8 cellular contexts compared by ENCODE assay signal in genomic region chrX:74133156-74133796, GRCh38.
DNase-seq lines count a peak whose midpoint lies in the region; ATAC-seq, FAIRE-seq and TF ChIP-seq lines count a peak whose summit lies in the region.

No MANE protein-coding gene starts in this region.

- no peak for TF ChIP-seq EP300 in H1 (IDR thresholded peaks at IDR 0.05; ENCODE audit: borderline replicate concordance in 1 of 2, low read depth in 2 of 2, low read length in 2 of 2)

- H3K4me2 ChIP-seq in DND-41 (ENCODE audit: insufficient read depth, low read length) (no peak overlapping the region), H1 (ENCODE audit: insufficient read depth in 1 of 2, low read depth in 2 of 2, low read length in 2 of 2) (no peak overlapping the region), mesenchymal stem cell (ENCODE audit: low read length, poor library complexity, severe bottlenecking) (no peak overlapping the region)

- no peak overlapping the region for H3K23ac ChIP-seq in H1 (ENCODE audit: insufficient read length)
- H3K23ac ChIP-seq in mesenchymal stem cell (ENCODE audit: low read length in 2 of 2), result no peak overlapping the region

- H2BK120ac ChIP-seq in H1 (replicated peaks; ENCODE audit: low read depth, low read length) (no peak overlapping the region), mesenchymal stem cell (ENCODE audit: low read depth, low read length) (no peak overlapping the region)

- no peaks in the 10 kb centered on the region for H3K9me3 ChIP-seq in DND-41 (ENCODE audit: insufficient read depth, low read length, severe bottlenecking)
- H3K9me3 ChIP-seq in H1 (ENCODE audit: insufficient read depth in 2 of 2, low read depth in 1 of 2, low read length in 1 of 2), result peaks cover 4% of the 10 kb centered on the region in 2 experiments; a peak in 1 of 4 replicates
- no peaks in the 10 kb centered on the region for H3K9me3 ChIP-seq in mesenchymal stem cell (ENCODE audit: control insufficient read depth, low read length)

- H4K20me1 ChIP-seq in DND-41 (ENCODE audit: insufficient read depth, low read length) (no peaks in the 10 kb centered on the region), H1 (replicated peaks in 1 of 2; ENCODE audit: control insufficient read depth in 1 of 2, insufficient read depth in 2 of 2, low read length in 2 of 2) (no peaks in the 10 kb centered on the region)

- H2BK15ac ChIP-seq in H1 (ENCODE audit: low read length) (no peak overlapping the region), mesenchymal stem cell (ENCODE audit: low read depth, poor library complexity, severe bottlenecking) (no peak overlapping the region)

- no peaks in the 10 kb centered on the region for H3K23me2 ChIP-seq in H1 (ENCODE audit: low read depth, low read length)

- no peaks in the 10 kb centered on the region for H3K4me1 ChIP-seq in DND-41 (ENCODE audit: insufficient read depth, low read length)
- H3K4me1 ChIP-seq in H1 (replicated peaks in 1 of 4; ENCODE audit: control insufficient read depth in 3 of 4, insufficient read depth in 4 of 4, low read length in 3 of 4), result peaks cover 0 to 2% (median 0%) of the 10 kb centered on the region in 4 experiments; a peak in 2 of 7 replicates
- H3K4me1 ChIP-seq in mesenchymal stem cell (ENCODE audit: control insufficient read depth, insufficient read depth, low read depth, low read length), result no peaks in the 10 kb centered on the region

- no peaks in the 10 kb centered on the region for H3K79me2 ChIP-seq in DND-41 (ENCODE audit: insufficient read depth, low read length)
- no peaks in the 10 kb centered on the region for H3K79me2 ChIP-seq in H1 (ENCODE audit: control insufficient read depth in 1 of 2, insufficient read depth in 2 of 2, low read length in 2 of 2)

- H2AK5ac ChIP-seq in H1 (ENCODE audit: low read depth, low read length) (no peak overlapping the region), mesenchymal stem cell (ENCODE audit: low read length, severe bottlenecking) (no peak overlapping the region)

- TF ChIP-seq CTCF in DND-41 (IDR thresholded peaks at IDR 0.05; ENCODE audit: borderline replicate concordance, extremely low read depth, low read length, poor library complexity, severe bottlenecking) (peak; percentile 78), H1 (IDR thresholded peaks at IDR 0.05; ENCODE audit: control extremely low read depth in 1 of 3, insufficient read depth in 1 of 3, low read depth in 1 of 3, low read length in 3 of 3) (peak in 2 of 3 experiments; percentile 26 to 61; a peak in 2 of 4 replicates)

- no peaks in the 10 kb centered on the region for H3K27me3 ChIP-seq in DND-41 (ENCODE audit: insufficient read depth, low read length, poor library complexity)
- H3K27me3 ChIP-seq in H1 (replicated peaks in 1 of 4; ENCODE audit: control insufficient read depth in 3 of 4, extremely low read depth in 1 of 4, insufficient read depth in 3 of 4, low read length in 3 of 4), result no peaks in the 10 kb centered on the region
- peaks cover 0 to 16% of the 10 kb centered on the region in 2 experiments for H3K27me3 ChIP-seq in mesenchymal stem cell (ENCODE audit: control insufficient read depth in 1 of 2, insufficient read depth in 1 of 2, low read length in 2 of 2)

- DNase-seq in DND-41 (peak; percentile 13), LoVo (ENCODE audit: low spot score) (peak; percentile 51), RCC 7860 (ENCODE audit: low spot score) (peak; percentile 33), H1 (ENCODE audit: low read depth in 1 of 2, low spot score in 2 of 2) (no peak), mesenchymal stem cell (peak; percentile 64), ureter (ENCODE audit: low spot score) (no peak)
- DNase-seq in activated effector memory CD4-positive, alpha-beta T cell treated with Interleukin-2 at 50 U/mL for 16 hours, result no peak

- H3K27ac ChIP-seq in DND-41 (ENCODE audit: low read length) (no peak overlapping the region), H1 (ENCODE audit: low read depth, low read length) (no peak overlapping the region), mesenchymal stem cell (ENCODE audit: low read length, poor library complexity, severe bottlenecking) (no peak overlapping the region)

- H2BK5ac ChIP-seq in H1 (ENCODE audit: low read depth, low read length) (no peak overlapping the region), mesenchymal stem cell (ENCODE audit: low read depth, low read length, poor library complexity, severe bottlenecking) (no peak overlapping the region)

- H3K18ac ChIP-seq in H1 (ENCODE audit: extremely low read depth, low read length) (no peak overlapping the region), mesenchymal stem cell (ENCODE audit: low read depth in 1 of 2, low read length in 2 of 2) (no peak overlapping the region)

- CTCF ChIA-PET in H1 (lab: Charles Lee; ENCODE audit: partially characterized antibody), result interaction anchor here (1.0 to 2.3 kb wide), 8 partner anchors 10 to 279 kb away, joined by 3 to 12 read pairs (median 4); no protein-coding TSS in a partner anchor

- H3K4ac ChIP-seq in H1 (replicated peaks; ENCODE audit: insufficient read length, low read depth, low read length) (no peak overlapping the region), mesenchymal stem cell (ENCODE audit: low read depth in 1 of 2, low read length in 2 of 2) (no peak overlapping the region)

- H3K4me3 ChIP-seq in DND-41 (ENCODE audit: low read depth in 1 of 2, low read length in 2 of 2), result no peak overlapping the region
- H3K4me3 ChIP-seq in H1 (ENCODE audit: extremely low read depth in 1 of 4, insufficient read depth in 2 of 4, low read depth in 3 of 4, low read length in 4 of 4), result no peak overlapping the region
- H3K4me3 ChIP-seq in mesenchymal stem cell (ENCODE audit: insufficient read depth in 1 of 2, low read depth in 1 of 2, low read length in 2 of 2), result no peak overlapping the region

- peak; percentile 56 for FAIRE-seq in RCC 7860 (lab: Jason Lieb, UNC)
- peak; percentile 91 for FAIRE-seq in H1 (lab: Jason Lieb, UNC)

- H2AFZ ChIP-seq in DND-41 (ENCODE audit: low read depth, low read length) (no peak overlapping the region), H1 (ENCODE audit: low read length) (no peak overlapping the region), mesenchymal stem cell (ENCODE audit: low read depth, low read length) (no peak overlapping the region)

- H2BK12ac ChIP-seq in H1 (ENCODE audit: low read depth, low read length) (no peak overlapping the region), mesenchymal stem cell (ENCODE audit: low read length in 2 of 2) (no peak overlapping the region)

- no peaks in the 10 kb centered on the region for H3K79me1 ChIP-seq in H1 (ENCODE audit: low read depth, low read length)
- H3K79me1 ChIP-seq in mesenchymal stem cell (replicated peaks; ENCODE audit: low read length, poor library complexity, severe bottlenecking), result peaks cover 1% of the 10 kb centered on the region

- no peak for TF ChIP-seq POLR2A in H1 (IDR thresholded peaks at IDR 0.05; ENCODE audit: control extremely low read depth in 1 of 2, low read depth in 2 of 2, low read length in 2 of 2)

- no peak overlapping the region for H3K56ac ChIP-seq in H1 (replicated peaks; ENCODE audit: insufficient read length, low read depth, low read length)

- H3K14ac ChIP-seq in H1 (ENCODE audit: insufficient read length) (no peak overlapping the region), mesenchymal stem cell (ENCODE audit: low read length in 2 of 2) (no peak overlapping the region)

- H4K91ac ChIP-seq in H1 (replicated peaks; ENCODE audit: insufficient read length, low read length) (no peak overlapping the region), mesenchymal stem cell (ENCODE audit: low read length) (no peak overlapping the region)

- POLR2A ChIA-PET in H1 (lab: Charles Lee; ENCODE audit: partially characterized antibody), result interaction anchor here (2.9 kb wide), 1 partner anchor 13 kb away, joined by 6 read pairs; no protein-coding TSS in a partner anchor

- 33% methylated on average over 4 of the region's 5 CpGs; no CpG with 5 or more reads in 1 of the 2 experiments for WGBS in H1 (ENCODE audit: extremely low coverage in 1 of 2, insufficient coverage in 1 of 2, insufficient read length in 1 of 2, insufficient replicate concordance in 2 of 2, low coverage in 1 of 2, low lambda C conversion rate in 2 of 2, missing lambda C conversion rate in 1 of 2), 2 experiments
- WGBS in mesenchymal stem cell, result 23% methylated on average over 4 of the region's 5 CpGs

- H3K9ac ChIP-seq in DND-41 (ENCODE audit: low read depth, low read length) (no peak overlapping the region), H1 (replicated peaks in 1 of 4; ENCODE audit: extremely low read depth in 1 of 4, low read depth in 3 of 4, low read length in 3 of 4) (no peak overlapping the region), mesenchymal stem cell (ENCODE audit: low read length) (peak overlapping the region; percentile 13)

- peak; percentile 82 for ATAC-seq in DND-41 (ENCODE audit: insufficient read depth, low read depth)
- peak; percentile 75 for ATAC-seq in GM19463 (IDR thresholded peaks at IDR 0.05; ENCODE audit: unreplicated experiment)

- peak; percentile 81 to 84 for TF ChIP-seq RAD21 in H1 (IDR thresholded peaks at IDR 0.05 in 1 of 2, conservative IDR thresholded peaks at IDR 0.05 in 1 of 2; ENCODE audit: low read depth in 2 of 2, low read length in 2 of 2)

- no peak overlapping the region for H4K5ac ChIP-seq in H1 (ENCODE audit: insufficient read length, low read depth, low read length)

- H3K36me3 ChIP-seq in DND-41 (ENCODE audit: insufficient read depth, low read length), result no peaks in the 10 kb centered on the region
- H3K36me3 ChIP-seq in H1 (ENCODE audit: control insufficient read depth in 2 of 4, insufficient read depth in 4 of 4, low read length in 3 of 4), result no peaks in the 10 kb centered on the region; a peak in 1 of 8 replicates
- H3K36me3 ChIP-seq in mesenchymal stem cell (ENCODE audit: control insufficient read depth in 1 of 2, insufficient read depth in 2 of 2, low read depth in 1 of 2, low read length in 2 of 2), result peaks cover 0 to 4% of the 10 kb centered on the region in 2 experiments

- no peak overlapping the region for H4K8ac ChIP-seq in H1 (ENCODE audit: extremely low read depth, insufficient read depth, low read length)
- H4K8ac ChIP-seq in mesenchymal stem cell (ENCODE audit: low read length), result no peak overlapping the region

- H2BK20ac ChIP-seq in H1 (ENCODE audit: low read length), result no peak overlapping the region

TF ChIP-seq in H1, 55 proteins besides CTCF, POLR2A, EP300 and RAD21:
- no peak for TF ChIP-seq MAX (IDR thresholded peaks at IDR 0.05)
- TF ChIP-seq RXRA (IDR thresholded peaks at IDR 0.05; ENCODE audit: insufficient read depth, low read depth, low read length), result no peak
- no peak for TF ChIP-seq TBP (IDR thresholded peaks at IDR 0.05; ENCODE audit: low read depth, low read length)

Comparison
In these comparisons a context has a peak if more than half of its experiments do, and no peak if none do; other contexts are left out.
1. DNase-seq: peak in DND-41 (single experiment), LoVo (single experiment), RCC 7860 (single experiment) and mesenchymal stem cell (single experiment); none in H1 (0 of 2), ureter (single experiment) and activated effector memory CD4-positive, alpha-beta T cell treated with Interleukin-2 at 50 U/mL for 16 hours (single experiment).